ENCODE assay signal across 10 cellular contexts in the genomic region with DNA sequence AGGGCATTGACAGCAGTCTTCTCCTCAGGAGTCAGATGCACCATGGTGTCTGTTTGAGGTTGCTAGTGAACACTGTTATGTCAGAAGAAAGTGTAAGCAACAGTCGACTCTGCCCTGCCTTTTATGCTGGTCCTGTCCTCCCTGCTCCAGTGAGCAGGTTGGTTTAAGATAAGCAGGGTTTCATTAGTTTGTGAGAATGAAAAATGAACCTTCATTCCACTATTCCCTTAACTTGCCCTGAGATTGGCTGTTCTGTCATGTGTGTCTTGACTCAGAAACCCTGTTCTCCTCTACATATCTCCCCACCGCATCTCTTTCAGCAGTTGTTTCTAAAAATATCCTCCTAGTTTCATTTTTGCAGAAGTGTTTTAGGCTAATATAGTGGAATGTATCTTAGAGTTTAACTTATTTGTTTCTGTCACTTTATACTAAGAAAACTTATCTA. TPM values are rescaled to one million over a fixed set of nuclear protein-coding genes. Genes with fewer than 3 reads are reported as not detected.
DNase-seq lines count a peak whose midpoint lies in the region; ATAC-seq and TF ChIP-seq lines count a peak whose summit lies in the region.
"Had no signal": no experiment of that assay in that cellular context is flagged by ENCODE, and none has a peak within 500 bp of the region (broad histone marks: within the 10 kb centered on the region; RNA-seq: fewer than 3 reads in every experiment).

Gene HBD, minus strand, starts transcription at position 94 of the 445 bp plus-strand sequence. Its CDS starts 50 bp downstream, at position 44.

- no peak within 1 kb of the TSS for H3K18ac ChIP-seq in mesendoderm (ENCODE audit: low read length)

- peak within 1 kb of the TSS; percentile 43 for H3K27ac ChIP-seq in CD8-positive, alpha-beta memory T cell (ENCODE audit: low read depth, low read length)
- H3K27ac ChIP-seq in hepatocyte (no peak within 1 kb of the TSS), right atrium auricular region (no peak within 1 kb of the TSS), mesendoderm (ENCODE audit: low read depth, low read length) (no peak within 1 kb of the TSS)

- peaks cover 0 to 4% (median 0%) of the 10 kb centered on the region in 5 donors for H3K9me3 Mint-ChIP-seq in CD8-positive, alpha-beta memory T cell
- H3K9me3 Mint-ChIP-seq: CD4-positive, alpha-beta T cell; mesothelial cell of epicardium had no signal

- WGBS in hepatocyte (ENCODE audit: low lambda C conversion rate, missing lambda C conversion rate): 69% methylated on average over 2 of the region's 2 CpGs
- WGBS in mesendoderm (ENCODE audit: extremely low coverage, insufficient coverage, low lambda C conversion rate): no CpG with 5 or more reads among the region's 2 CpGs

- no peak within 1 kb of the TSS for H2AFZ ChIP-seq in hepatocyte

- H3K27me3 ChIP-seq in CD8-positive, alpha-beta memory T cell (ENCODE audit: insufficient read depth, low read length, poor library complexity, severe bottlenecking): no peaks in the 10 kb centered on the region
- no peaks in the 10 kb centered on the region for H3K27me3 ChIP-seq in hepatocyte
- no peaks in the 10 kb centered on the region for H3K27me3 ChIP-seq in right atrium auricular region
- H3K27me3 ChIP-seq in mesendoderm (ENCODE audit: insufficient read depth, low read length, poor library complexity): no peaks in the 10 kb centered on the region

- H3K27me3 Mint-ChIP-seq in CD8-positive, alpha-beta memory T cell: peaks cover 2 to 3% of the 10 kb centered on the region in 2 donors
- H3K27me3 Mint-ChIP-seq: CD4-positive, alpha-beta T cell had no signal

- H2BK120ac ChIP-seq in mesendoderm (ENCODE audit: low read depth, low read length): no peak within 1 kb of the TSS

- peaks cover 0 to 3% (median 0%) of the 10 kb centered on the region in 3 donors for H3K4me1 Mint-ChIP-seq in CD8-positive, alpha-beta memory T cell

- H3K4me1 ChIP-seq in CD8-positive, alpha-beta memory T cell (ENCODE audit: insufficient read depth, low read length): no peaks in the 10 kb centered on the region
- H3K4me1 ChIP-seq in hepatocyte (ENCODE audit: insufficient read depth) (no peaks in the 10 kb centered on the region), right atrium auricular region (no peaks in the 10 kb centered on the region), mesendoderm (ENCODE audit: control insufficient read depth, low read depth, low read length) (no peaks in the 10 kb centered on the region)

- no peaks in the 10 kb centered on the region for H4K20me1 ChIP-seq in hepatocyte (ENCODE audit: insufficient read depth, poor library complexity, severe bottlenecking)

- H3K9ac ChIP-seq in mesendoderm (ENCODE audit: low read length): no peak within 1 kb of the TSS

- no peak within 1 kb of the TSS for H4K8ac ChIP-seq in mesendoderm (ENCODE audit: low read depth, low read length)

- CTCF ChIA-PET in CD8-positive, alpha-beta memory T cell (lab: Charles Lee): no interaction called here

- H3K4me3 Mint-ChIP-seq in CD8-positive, alpha-beta memory T cell: no peak within 1 kb of the TSS
- H3K4me3 Mint-ChIP-seq: CD4-positive, alpha-beta T cell; mesothelial cell of epicardium had no signal

- no peak within 1 kb of the TSS for H3K23ac ChIP-seq in mesendoderm (ENCODE audit: low read length)

- no peak within 1 kb of the TSS for H3K4ac ChIP-seq in mesendoderm (ENCODE audit: low read depth, low read length)

- no peaks in the 10 kb centered on the region for H3K36me3 ChIP-seq in CD8-positive, alpha-beta memory T cell (ENCODE audit: insufficient read depth, low read length)
- no peaks in the 10 kb centered on the region for H3K36me3 ChIP-seq in hepatocyte (replicated peaks; ENCODE audit: insufficient read depth, low read depth)
- no peaks in the 10 kb centered on the region for H3K36me3 ChIP-seq in right atrium auricular region
- no peaks in the 10 kb centered on the region for H3K36me3 ChIP-seq in mesendoderm (ENCODE audit: control insufficient read depth, insufficient read depth, low read length)

- TF ChIP-seq CTCF in WI38 (IDR thresholded peaks at IDR 0.05; ENCODE audit: low read depth, low read length) (no peak), hepatocyte (IDR thresholded peaks at IDR 0.05; ENCODE audit: poor library complexity) (no peak), right atrium auricular region (IDR thresholded peaks at IDR 0.05) (no peak)

- H3K4me3 ChIP-seq in CD8-positive, alpha-beta memory T cell (ENCODE audit: low read length): no peak within 1 kb of the TSS
- H3K4me3 ChIP-seq in WI38 (ENCODE audit: low read depth, low read length): peak within 1 kb of the TSS; percentile 33
- no peak within 1 kb of the TSS for H3K4me3 ChIP-seq in hepatocyte
- H3K4me3 ChIP-seq in right atrium auricular region: no peak within 1 kb of the TSS
- no peak within 1 kb of the TSS for H3K4me3 ChIP-seq in mesendoderm (ENCODE audit: low read length)

- H3K27ac Mint-ChIP-seq in CD8-positive, alpha-beta memory T cell: no peak within 1 kb of the TSS
- H3K27ac Mint-ChIP-seq: CD4-positive, alpha-beta T cell; mesothelial cell of epicardium had no signal

- H3K9me2 ChIP-seq in hepatocyte (replicated peaks; ENCODE audit: insufficient read depth): no peaks in the 10 kb centered on the region

- no peaks in the 10 kb centered on the region for H3K79me2 ChIP-seq in hepatocyte
- H3K79me2 ChIP-seq in mesendoderm (ENCODE audit: control insufficient read depth, insufficient read depth, low read length): no peaks in the 10 kb centered on the region

- H3K56ac ChIP-seq in mesendoderm (ENCODE audit: low read length): no peak within 1 kb of the TSS

- no peak within 1 kb of the TSS for H2AK5ac ChIP-seq in mesendoderm (ENCODE audit: low read length)

- no peaks in the 10 kb centered on the region for H3K9me3 ChIP-seq in CD8-positive, alpha-beta memory T cell (ENCODE audit: low read length)
- H3K9me3 ChIP-seq in hepatocyte (ENCODE audit: low read depth) (no peaks in the 10 kb centered on the region), right atrium auricular region (no peaks in the 10 kb centered on the region)

- H2BK5ac ChIP-seq in mesendoderm (ENCODE audit: low read length): no peak within 1 kb of the TSS

- H3K4me2 ChIP-seq in hepatocyte: no peak within 1 kb of the TSS
- H3K4me2 ChIP-seq in mesendoderm (ENCODE audit: low read length): no peak within 1 kb of the TSS

- POLR2A ChIA-PET in CD8-positive, alpha-beta memory T cell (lab: Charles Lee): no interaction called here

- no peaks in the 10 kb centered on the region for H3K79me1 ChIP-seq in mesendoderm (ENCODE audit: low read length)

- H4K5ac ChIP-seq in mesendoderm (ENCODE audit: low read length): no peak within 1 kb of the TSS

- ATAC-seq in GM21360 (IDR thresholded peaks at IDR 0.05; ENCODE audit: unreplicated experiment) (peak; percentile 86), HG03175 (IDR thresholded peaks at IDR 0.05; ENCODE audit: unreplicated experiment) (peak; percentile 84)

- H2BK15ac ChIP-seq in mesendoderm (replicated peaks; ENCODE audit: low read depth): no peak within 1 kb of the TSS

- no peaks in the 10 kb centered on the region for H3K36me3 Mint-ChIP-seq in CD8-positive, alpha-beta memory T cell
- H3K36me3 Mint-ChIP-seq: mesothelial cell of epicardium had no signal

- no peak for DNase-seq in CD8-positive, alpha-beta memory T cell
- no peak for DNase-seq in hepatocyte (ENCODE audit: low spot score)
- no peak for DNase-seq in right atrium auricular region (ENCODE audit: low spot score)
- DNase-seq in mesendoderm: no peak
- DNase-seq in dermis blood vessel endothelial cell: no peak
- DNase-seq: CD4-positive, alpha-beta T cell had no signal

RNA-seq across cellular contexts. Expression of gene HBD, which starts in this region (rescaled TPM):
- total RNA-seq in CD8-positive, alpha-beta memory T cell: not detected
- not detected for polyA plus RNA-seq in CD8-positive, alpha-beta memory T cell
- total RNA-seq in hepatocyte (not detected in 2 replicates), right atrium auricular region (1 to 10 TPM; 2.1 to 2.4 TPM), dermis blood vessel endothelial cell (not detected in 2 replicates)
- not detected in 2 replicates for polyA plus RNA-seq in hepatocyte
- not detected for polyA plus RNA-seq in mesendoderm (2013, experiment 1 of 2)
- not detected for polyA plus RNA-seq in mesendoderm (2013, experiment 2 of 2)
- total RNA-seq: CD4-positive, alpha-beta T cell had no signal
